Comparison of ENCODE assay signal across 1 cellular context in the genomic region with DNA sequence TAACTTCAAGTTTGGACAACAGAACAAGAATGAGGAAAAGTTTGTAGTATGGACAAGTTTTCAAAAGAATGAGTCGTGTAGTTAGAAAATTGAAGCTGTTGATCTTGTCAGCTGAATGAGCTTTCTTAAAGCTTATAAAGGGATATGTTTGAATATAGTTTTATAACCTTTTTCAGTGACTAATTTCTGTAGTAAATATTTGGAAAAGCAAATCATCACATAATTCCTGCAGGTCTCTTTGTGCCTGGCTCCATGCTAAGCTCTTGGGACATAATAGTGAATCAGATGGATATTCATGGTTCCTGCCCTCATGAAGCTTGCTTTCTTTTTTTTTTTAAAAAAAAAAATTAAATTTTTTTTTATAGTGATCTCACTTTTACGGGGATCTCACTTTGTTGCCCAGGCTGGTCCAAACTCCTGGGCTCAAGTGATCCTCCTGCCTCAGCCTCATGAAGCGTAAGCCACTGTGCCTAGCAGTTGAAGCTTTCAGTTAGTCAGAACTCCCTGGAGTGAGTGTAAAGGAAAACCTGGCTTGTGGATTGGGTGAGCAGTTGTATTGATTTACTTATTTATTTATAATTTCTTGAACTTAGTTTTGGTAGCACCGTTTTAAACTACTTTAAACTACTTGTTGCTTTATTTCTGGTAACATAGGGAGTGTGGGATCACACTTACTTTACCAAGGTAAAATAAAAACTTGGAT.
TF ChIP-seq lines count a peak whose summit lies in the region.

No MANE protein-coding gene starts in this region.

TF ChIP-seq in HEK293, 187 proteins besides CTCF, POLR2A, EP300 and RAD21 (continued from another document):
- TF ChIP-seq, protein P1, sequence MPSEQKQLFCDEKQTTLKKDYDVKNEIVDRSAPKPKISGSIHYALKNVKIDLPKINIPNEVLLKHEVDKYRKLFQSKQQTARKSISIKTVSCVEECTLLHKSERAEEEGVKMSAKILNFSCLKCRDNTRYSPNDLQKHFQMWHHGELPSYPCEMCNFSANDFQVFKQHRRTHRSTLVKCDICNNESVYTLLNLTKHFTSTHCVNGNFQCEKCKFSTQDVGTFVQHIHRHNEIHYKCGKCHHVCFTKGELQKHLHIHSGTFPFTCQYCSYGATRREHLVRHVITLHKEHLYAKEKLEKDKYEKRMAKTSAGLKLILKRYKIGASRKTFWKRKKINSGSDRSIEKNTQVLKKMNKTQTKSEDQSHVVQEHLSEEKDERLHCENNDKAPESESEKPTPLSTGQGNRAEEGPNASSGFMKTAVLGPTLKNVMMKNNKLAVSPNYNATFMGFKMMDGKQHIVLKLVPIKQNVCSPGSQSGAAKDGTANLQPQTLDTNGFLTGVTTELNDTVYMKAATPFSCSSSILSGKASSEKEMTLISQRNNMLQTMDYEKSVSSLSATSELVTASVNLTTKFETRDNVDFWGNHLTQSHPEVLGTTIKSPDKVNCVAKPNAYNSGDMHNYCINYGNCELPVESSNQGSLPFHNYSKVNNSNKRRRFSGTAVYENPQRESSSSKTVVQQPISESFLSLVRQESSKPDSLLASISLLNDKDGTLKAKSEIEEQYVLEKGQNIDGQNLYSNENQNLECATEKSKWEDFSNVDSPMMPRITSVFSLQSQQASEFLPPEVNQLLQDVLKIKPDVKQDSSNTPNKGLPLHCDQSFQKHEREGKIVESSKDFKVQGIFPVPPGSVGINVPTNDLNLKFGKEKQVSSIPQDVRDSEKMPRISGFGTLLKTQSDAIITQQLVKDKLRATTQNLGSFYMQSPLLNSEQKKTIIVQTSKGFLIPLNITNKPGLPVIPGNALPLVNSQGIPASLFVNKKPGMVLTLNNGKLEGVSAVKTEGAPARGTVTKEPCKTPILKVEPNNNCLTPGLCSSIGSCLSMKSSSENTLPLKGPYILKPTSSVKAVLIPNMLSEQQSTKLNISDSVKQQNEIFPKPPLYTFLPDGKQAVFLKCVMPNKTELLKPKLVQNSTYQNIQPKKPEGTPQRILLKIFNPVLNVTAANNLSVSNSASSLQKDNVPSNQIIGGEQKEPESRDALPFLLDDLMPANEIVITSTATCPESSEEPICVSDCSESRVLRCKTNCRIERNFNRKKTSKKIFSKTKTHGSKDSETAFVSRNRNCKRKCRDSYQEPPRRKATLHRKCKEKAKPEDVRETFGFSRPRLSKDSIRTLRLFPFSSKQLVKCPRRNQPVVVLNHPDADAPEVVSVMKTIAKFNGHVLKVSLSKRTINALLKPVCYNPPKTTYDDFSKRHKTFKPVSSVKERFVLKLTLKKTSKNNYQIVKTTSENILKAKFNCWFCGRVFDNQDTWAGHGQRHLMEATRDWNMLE (tag by site-specific recombination; conservative IDR thresholded peaks at IDR 0.05; ENCODE audit: low read depth) = no peak
- TF ChIP-seq SCRT2 (tag by site-specific recombination; IDR thresholded peaks at IDR 0.05) = peak; percentile 22; the same call in 1 of the 2 replicates
